In genomic region chr5:98433022-98433421, GRCh38 we compare ENCODE assay signal across 19 cellular contexts.
"Had no signal": no experiment of that assay in that cellular context is flagged by ENCODE, and none has a peak within 500 bp of the region (broad histone marks: within the 10 kb centered on the region; RNA-seq: fewer than 3 reads in every experiment).

No MANE protein-coding gene starts in this region.

- H3K27ac ChIP-seq: brain microvascular endothelial cell, colonic mucosa, thyroid gland had no signal

- H3K27me3 ChIP-seq: brain microvascular endothelial cell, colonic mucosa, thyroid gland had no signal

- H3K4me3 ChIP-seq: colonic mucosa, thyroid gland had no signal

- ATAC-seq: activated CD8-positive, alpha-beta T cell treated with anti-CD3 and anti-CD28 coated beads, Interleukin-2, amount 10 ng/mL, durations not matched to agents 7 days and 5 days; activated naive CD8-positive, alpha-beta T cell treated with anti-CD3 and anti-CD28 coated beads, Interleukin-2, amount 50 U/mL, for 24 hours; left colon; T-cell had no signal

- H3K9me3 ChIP-seq: colonic mucosa, thyroid gland had no signal

- H3K4me1 ChIP-seq: colonic mucosa, thyroid gland had no signal

- FAIRE-seq: islet of Langerhans had no signal

- H3K36me3 ChIP-seq: brain microvascular endothelial cell, colonic mucosa, thyroid gland had no signal

- DNase-seq: activated CD4-positive, alpha-beta T cell treated with anti-CD3 and anti-CD28 coated beads, Interleukin-2, amount 10 ng/mL, durations not matched to agents 24 days and 14 days; activated CD8-positive, alpha-beta T cell treated with anti-CD3 and anti-CD28 coated beads, Interleukin-2, amount 10 ng/mL, durations not matched to agents 7 days and 5 days; activated naive CD4-positive, alpha-beta T cell treated with anti-CD3 and anti-CD28 coated beads, Interleukin-2, amount 10 ng/mL, durations not matched to agents 7 days and 5 days; activated naive CD8-positive, alpha-beta T cell treated with anti-CD3 and anti-CD28 coated beads, Interleukin-2, amount 50 U/mL, for 24 hours; activated T-cell treated with anti-CD3 and anti-CD28 coated beads, Interleukin-2, amount 50 U/mL, for 24 hours; aorta; brain microvascular endothelial cell; colonic mucosa; endodermal cell; left colon; midbrain; occipital lobe; retina; stimulated activated CD8-positive, alpha-beta memory T cell treated with anti-CD3 and anti-CD28 coated beads, Interleukin-4, amount 100 ng/mL, for 48 hours; stimulated activated naive CD4-positive, alpha-beta T cell; T-cell; T-helper 9 cell; thyroid gland had no signal
